In genomic region chr13:41960700-41961697, GRCh38 we compare ENCODE assay signal across 8 cellular contexts. TPM values are rescaled to one million over a fixed set of nuclear protein-coding genes. Genes with fewer than 3 reads are reported as not detected.
A peak's percentile ranks its signal among the peaks of the same experiment; 100 is the strongest.
DNase-seq lines count a peak whose midpoint lies in the region; ATAC-seq and TF ChIP-seq lines count a peak whose summit lies in the region.

Gene VWA8, minus strand, starts transcription at chr13:41961109. Its CDS starts 94 bp downstream, at chr13:41961015.

- no peak for TF ChIP-seq CTCF in fibroblast of mammary gland (conservative IDR thresholded peaks at IDR 0.05; ENCODE audit: control insufficient read depth, insufficient read depth, low read depth, low read length)

- H3K4me3 ChIP-seq in HUES64 (ENCODE audit: low read length) (peak within 1 kb of the TSS; percentile 71), fibroblast of mammary gland (ENCODE audit: control insufficient read depth, low read depth, low read length) (peak within 1 kb of the TSS; percentile 67)
- peak within 1 kb of the TSS; percentile 86 for H3K4me3 ChIP-seq in naive thymus-derived CD4-positive, alpha-beta T cell (ENCODE audit: low read length)

- H3K9me3 ChIP-seq in HUES64 (ENCODE audit: insufficient read depth, low read depth, low read length): no peaks in the 10 kb centered on the region
- no peaks in the 10 kb centered on the region for H3K9me3 ChIP-seq in naive thymus-derived CD4-positive, alpha-beta T cell (ENCODE audit: control insufficient read depth in 2 of 3, low read length in 3 of 3)

- H3K9me3 Mint-ChIP-seq in activated T-helper 1 cell treated with anti-CD3 and anti-CD28 coated beads, Interleukin-12 subunit alpha, Interleukin-12 subunit beta, Interleukin-2, Interleukin-4 antibody, amounts not matched to agents 30 ng/mL and 10 ng/mL and 1 ng/mL, durations not matched to agents 14 hours and 24 hours and 36 hours: no peaks in the 10 kb centered on the region
- H3K9me3 Mint-ChIP-seq in naive thymus-derived CD4-positive, alpha-beta T cell: no peaks in the 10 kb centered on the region
- no peaks in the 10 kb centered on the region for H3K9me3 Mint-ChIP-seq in stimulated activated naive B cell treated with anti-CD40 and anti-IgM and Interleukin-4, amounts not matched to agents 10 μg/mL and 1 μg/mL and 100 μg/mL, for 72 hours

- peak; percentile 87 for ATAC-seq in GM21390 (IDR thresholded peaks at IDR 0.05; ENCODE audit: unreplicated experiment)
- ATAC-seq in naive thymus-derived CD4-positive, alpha-beta T cell: peak; percentile 97
- peak; percentile 97 for ATAC-seq in stimulated activated naive B cell treated with anti-CD40 and anti-IgM and Interleukin-4, amounts not matched to agents 10 μg/mL and 1 μg/mL and 100 μg/mL, for 72 hours (replicated peaks)

- peaks cover 5% of the 10 kb centered on the region for H3K36me3 Mint-ChIP-seq in activated T-helper 1 cell treated with anti-CD3 and anti-CD28 coated beads, Interleukin-12 subunit alpha, Interleukin-12 subunit beta, Interleukin-2, Interleukin-4 antibody, amounts not matched to agents 30 ng/mL and 10 ng/mL and 1 ng/mL, durations not matched to agents 14 hours and 24 hours and 36 hours (ENCODE audit: low read depth)
- peaks cover 0 to 5% (median 0%) of the 10 kb centered on the region in 5 donors for H3K36me3 Mint-ChIP-seq in naive thymus-derived CD4-positive, alpha-beta T cell
- peaks cover 0 to 8% of the 10 kb centered on the region in 2 donors for H3K36me3 Mint-ChIP-seq in stimulated activated naive B cell treated with anti-CD40 and anti-IgM and Interleukin-4, amounts not matched to agents 10 μg/mL and 1 μg/mL and 100 μg/mL, for 72 hours

- H3K4me1 ChIP-seq in HUES64 (ENCODE audit: insufficient read depth, low read length): peaks cover 13% of the 10 kb centered on the region; the same call in 1 of the 2 replicates
- peaks cover 14 to 16% of the 10 kb centered on the region in 2 donors for H3K4me1 ChIP-seq in naive thymus-derived CD4-positive, alpha-beta T cell (ENCODE audit: control insufficient read depth in 2 of 2, insufficient read depth in 2 of 2, low read length in 2 of 2)

- H3K9ac ChIP-seq in HUES64 (ENCODE audit: low read depth, low read length): peak within 1 kb of the TSS; percentile 82

- CTCF ChIA-PET in naive thymus-derived CD4-positive, alpha-beta T cell (lab: Charles Lee): no interaction called here

- H3K4me1 Mint-ChIP-seq in activated T-helper 1 cell treated with anti-CD3 and anti-CD28 coated beads, Interleukin-12 subunit alpha, Interleukin-12 subunit beta, Interleukin-2, Interleukin-4 antibody, amounts not matched to agents 30 ng/mL and 10 ng/mL and 1 ng/mL, durations not matched to agents 14 hours and 24 hours and 36 hours (ENCODE audit: low read depth): peaks cover 45% of the 10 kb centered on the region
- peaks cover 19 to 62% (median 43%) of the 10 kb centered on the region in 7 donors for H3K4me1 Mint-ChIP-seq in naive thymus-derived CD4-positive, alpha-beta T cell
- peaks cover 10 to 21% of the 10 kb centered on the region in 2 donors for H3K4me1 Mint-ChIP-seq in stimulated activated naive B cell treated with anti-CD40 and anti-IgM and Interleukin-4, amounts not matched to agents 10 μg/mL and 1 μg/mL and 100 μg/mL, for 72 hours

- H3K27ac ChIP-seq in HUES64 (ENCODE audit: low read depth, low read length): peak within 1 kb of the TSS; percentile 68
- peak within 1 kb of the TSS; percentile 84 for H3K27ac ChIP-seq in naive thymus-derived CD4-positive, alpha-beta T cell (ENCODE audit: low read depth, low read length)

- 3% methylated on average over 83 of the region's 84 CpGs for WGBS in HUES64

- no peaks in the 10 kb centered on the region for H3K36me3 ChIP-seq in HUES64 (ENCODE audit: insufficient read depth, low read length)
- peaks cover 0 to 3% (median 0%) of the 10 kb centered on the region in 3 experiments for H3K36me3 ChIP-seq in naive thymus-derived CD4-positive, alpha-beta T cell (ENCODE audit: control insufficient read depth in 2 of 3, insufficient read depth in 3 of 3, low read length in 3 of 3)

- intact Hi-C loops in activated T-helper 1 cell treated with anti-CD3 and anti-CD28 coated beads, Interleukin-12 subunit alpha, Interleukin-12 subunit beta, Interleukin-2, Interleukin-4 antibody, amounts not matched to agents 30 ng/mL and 10 ng/mL and 1 ng/mL, durations not matched to agents 14 hours and 24 hours and 36 hours (cut with micrococcal nuclease): loop anchor here (1.0 to 2.0 kb wide), 4 partner anchors 45 to 829 kb away; partner anchors contain the start of gene KBTBD6
- intact Hi-C loops in naive thymus-derived CD4-positive, alpha-beta T cell (cut with micrococcal nuclease): loop anchor here (1.0 to 5.0 kb wide), 14 partner anchors 44 to 1190 kb away; partner anchors contain the start of genes DGKH (in 2 of the 2), MTRF1 (in 2 of the 2), AKAP11 (in 1 of the 2) and MRPS31 (in 1 of the 2)

- H3K27me3 Mint-ChIP-seq in activated T-helper 1 cell treated with anti-CD3 and anti-CD28 coated beads, Interleukin-12 subunit alpha, Interleukin-12 subunit beta, Interleukin-2, Interleukin-4 antibody, amounts not matched to agents 30 ng/mL and 10 ng/mL and 1 ng/mL, durations not matched to agents 14 hours and 24 hours and 36 hours (ENCODE audit: insufficient read depth): peaks cover 3% of the 10 kb centered on the region
- peaks cover 0 to 2% (median 0%) of the 10 kb centered on the region in 5 donors for H3K27me3 Mint-ChIP-seq in naive thymus-derived CD4-positive, alpha-beta T cell
- H3K27me3 Mint-ChIP-seq in stimulated activated naive B cell treated with anti-CD40 and anti-IgM and Interleukin-4, amounts not matched to agents 10 μg/mL and 1 μg/mL and 100 μg/mL, for 72 hours: peaks cover 7% of the 10 kb centered on the region in 2 donors

- peaks cover 6% of the 10 kb centered on the region; the same call in 1 of the 2 replicates for H3K27me3 ChIP-seq in HUES64 (ENCODE audit: insufficient read depth, low read length)
- H3K27me3 ChIP-seq in naive thymus-derived CD4-positive, alpha-beta T cell (ENCODE audit: control insufficient read depth in 2 of 2, insufficient read depth in 2 of 2, low read length in 2 of 2): no peaks in the 10 kb centered on the region

- DNase-seq in DMS 273 (lab: John Stamatoyannopoulos, UW; ENCODE audit: unreplicated experiment) (peak; percentile 89), RKO (ENCODE audit: low spot score) (peak; percentile 84), fibroblast of mammary gland (ENCODE audit: low read depth) (peak; percentile 77)
- DNase-seq in activated T-helper 1 cell treated with anti-CD3 and anti-CD28 coated beads, Interleukin-12 subunit alpha, Interleukin-12 subunit beta, Interleukin-2, Interleukin-4 antibody, amounts not matched to agents 30 ng/mL and 10 ng/mL and 1 ng/mL, durations not matched to agents 14 hours and 24 hours and 36 hours (ENCODE audit: low spot score): peak; percentile 81
- DNase-seq in naive thymus-derived CD4-positive, alpha-beta T cell: peak; percentile 75 to 86 (median 84)
- peak; percentile 81 for DNase-seq in stimulated activated naive B cell treated with anti-CD40 and anti-IgM and Interleukin-4, amounts not matched to agents 10 μg/mL and 1 μg/mL and 100 μg/mL, for 72 hours

- H3K27ac Mint-ChIP-seq in activated T-helper 1 cell treated with anti-CD3 and anti-CD28 coated beads, Interleukin-12 subunit alpha, Interleukin-12 subunit beta, Interleukin-2, Interleukin-4 antibody, amounts not matched to agents 30 ng/mL and 10 ng/mL and 1 ng/mL, durations not matched to agents 14 hours and 24 hours and 36 hours: peak within 1 kb of the TSS; percentile 91
- peak within 1 kb of the TSS; percentile 88 to 99 (median 95) for H3K27ac Mint-ChIP-seq in naive thymus-derived CD4-positive, alpha-beta T cell
- peak within 1 kb of the TSS; percentile 88 for H3K27ac Mint-ChIP-seq in stimulated activated naive B cell treated with anti-CD40 and anti-IgM and Interleukin-4, amounts not matched to agents 10 μg/mL and 1 μg/mL and 100 μg/mL, for 72 hours

- peak within 1 kb of the TSS; percentile 95 for H3K4me3 Mint-ChIP-seq in activated T-helper 1 cell treated with anti-CD3 and anti-CD28 coated beads, Interleukin-12 subunit alpha, Interleukin-12 subunit beta, Interleukin-2, Interleukin-4 antibody, amounts not matched to agents 30 ng/mL and 10 ng/mL and 1 ng/mL, durations not matched to agents 14 hours and 24 hours and 36 hours
- peak within 1 kb of the TSS; percentile 92 to 97 (median 94) for H3K4me3 Mint-ChIP-seq in naive thymus-derived CD4-positive, alpha-beta T cell
- peak within 1 kb of the TSS; percentile 92 to 95 for H3K4me3 Mint-ChIP-seq in stimulated activated naive B cell treated with anti-CD40 and anti-IgM and Interleukin-4, amounts not matched to agents 10 μg/mL and 1 μg/mL and 100 μg/mL, for 72 hours

- POLR2A ChIA-PET in naive thymus-derived CD4-positive, alpha-beta T cell (lab: Charles Lee): interaction anchor here (0.7 to 2.6 kb wide), 9 partner anchors 12 to 311 kb away, joined by 3 to 12 read pairs (median 3); partner anchors contain the start of genes AKAP11 and DGKH

RNA-seq across cellular contexts. Expression of gene VWA8, which starts in this region (rescaled TPM):
- 10.0 TPM for polyA plus RNA-seq in HUES64 (2013, experiment 1 of 2)
- polyA plus RNA-seq in HUES64 (2013, experiment 2 of 2): 10.5 TPM
- 26.4 and 26.6 TPM in 2 replicates for total RNA-seq in activated T-helper 1 cell treated with anti-CD3 and anti-CD28 coated beads, Interleukin-12 subunit alpha, Interleukin-12 subunit beta, Interleukin-2, Interleukin-4 antibody, amounts not matched to agents 30 ng/mL and 10 ng/mL and 1 ng/mL, durations not matched to agents 14 hours and 24 hours and 36 hours
- total RNA-seq in naive thymus-derived CD4-positive, alpha-beta T cell: 10 to 100 TPM; 16.8 to 26.3 (median 21.8) TPM
- polyA plus RNA-seq in naive thymus-derived CD4-positive, alpha-beta T cell: 1 to 10 TPM; 4.8 to 7.0 TPM

Comparison
In these comparisons a context has a peak if more than half of its experiments do, and no peak if none do; other contexts are left out.
1. Peak in every context shown above with its lines: DNase-seq, ATAC-seq, H3K4me3 ChIP-seq and H3K27ac ChIP-seq.